10 cellular contexts compared by ENCODE assay signal in genomic region chr20:33909331-33909921, GRCh38.
DNase-seq lines count a peak whose midpoint lies in the region; ATAC-seq and TF ChIP-seq lines count a peak whose summit lies in the region.
"Had no signal": no experiment of that assay in that cellular context is flagged by ENCODE, and none has a peak within 500 bp of the region (broad histone marks: within the 10 kb centered on the region; RNA-seq: fewer than 3 reads in every experiment).

No MANE protein-coding gene starts in this region.

- H3K4me3 Mint-ChIP-seq in activated T-helper 17 cell treated with anti-CD3 and anti-CD28 coated beads, Interleukin-2, amount 50 U/mL, for 72 hours = no peak overlapping the region

- DNase-seq in AG04450 (ENCODE audit: low read depth, low spot score) = peak; percentile 84
- peak; percentile 88 for DNase-seq in amniotic stem cell (lab: John Stamatoyannopoulos, UW)
- peak; percentile 77 for DNase-seq in kidney tubule cell (ENCODE audit: low spot score)
- no peak for DNase-seq in NCI-H524 (lab: John Stamatoyannopoulos, UW)
- DNase-seq in midbrain (lab: John Stamatoyannopoulos, UW) = no peak
- DNase-seq: NCI-H2171 had no signal

- H3K36me3 Mint-ChIP-seq in activated T-helper 17 cell treated with anti-CD3 and anti-CD28 coated beads, Interleukin-2, amount 50 U/mL, for 72 hours (ENCODE audit: low read depth) = no peaks in the 10 kb centered on the region

- TF ChIP-seq CTCF in AG04450 (IDR thresholded peaks at IDR 0.05; ENCODE audit: low read depth, low read length) = no peak

- H3K9me3 Mint-ChIP-seq in activated T-helper 17 cell treated with anti-CD3 and anti-CD28 coated beads, Interleukin-2, amount 50 U/mL, for 72 hours = no peaks in the 10 kb centered on the region
- H3K9me3 Mint-ChIP-seq: activated T-helper 2 cell treated with anti-CD3 and anti-CD28 coated beads, Interferon-gamma antibody, Interleukin-2, Interleukin-4, amounts not matched to agents 10 μg/mL and 5 μg/mL and 100 μg/mL, durations not matched to agents 14 hours and 24 hours and 36 hours had no signal

- peaks cover 12% of the 10 kb centered on the region for H3K27me3 Mint-ChIP-seq in activated T-helper 17 cell treated with anti-CD3 and anti-CD28 coated beads, Interleukin-2, amount 50 U/mL, for 72 hours

- H3K27me3 ChIP-seq in AG04450 (ENCODE audit: control insufficient read depth, insufficient read depth, low read length) = no peaks in the 10 kb centered on the region

- no peaks in the 10 kb centered on the region for H3K4me1 Mint-ChIP-seq in activated T-helper 17 cell treated with anti-CD3 and anti-CD28 coated beads, Interleukin-2, amount 50 U/mL, for 72 hours

- CTCF ChIA-PET in AG04450 (lab: Charles Lee) = no interaction called here

- H3K4me3 ChIP-seq in AG04450 (ENCODE audit: low read depth, low read length) = no peak overlapping the region

- TF ChIP-seq EP300 in Ishikawa (IDR thresholded peaks at IDR 0.05; ENCODE audit: borderline replicate concordance) = peak; percentile 52; the same call in 1 of the 2 replicates

- no peaks in the 10 kb centered on the region for H3K9me3 ChIP-seq in AG04450 (ENCODE audit: control insufficient read depth, insufficient read depth, low read length)

- no peak for ATAC-seq in activated T-helper 17 cell treated with anti-CD3 and anti-CD28 coated beads, Interleukin-2, amount 50 U/mL, for 72 hours (replicated peaks)
- no peak for ATAC-seq in GM18520 (IDR thresholded peaks at IDR 0.05; ENCODE audit: unreplicated experiment)

- POLR2A ChIA-PET in AG04450 (lab: Yijun Ruan, JAX) = interaction anchor here (0.6 kb wide), 1 partner anchor 15 kb away, joined by 4 read pairs; no protein-coding TSS in a partner anchor

- TF ChIP-seq RAD21 in Ishikawa (IDR thresholded peaks at IDR 0.05; ENCODE audit: low read depth) = no peak

- no peak overlapping the region for H3K27ac Mint-ChIP-seq in activated T-helper 17 cell treated with anti-CD3 and anti-CD28 coated beads, Interleukin-2, amount 50 U/mL, for 72 hours
- H3K27ac Mint-ChIP-seq: activated T-helper 2 cell treated with anti-CD3 and anti-CD28 coated beads, Interferon-gamma antibody, Interleukin-2, Interleukin-4, amounts not matched to agents 10 μg/mL and 5 μg/mL and 100 μg/mL, durations not matched to agents 14 hours and 24 hours and 36 hours had no signal

- peak overlapping the region; percentile 89 for H3K27ac ChIP-seq in AG04450 (ENCODE audit: low read depth, low read length)

TF ChIP-seq in Ishikawa, 13 proteins besides CTCF, POLR2A, EP300 and RAD21:
- TF ChIP-seq, protein P1, sequence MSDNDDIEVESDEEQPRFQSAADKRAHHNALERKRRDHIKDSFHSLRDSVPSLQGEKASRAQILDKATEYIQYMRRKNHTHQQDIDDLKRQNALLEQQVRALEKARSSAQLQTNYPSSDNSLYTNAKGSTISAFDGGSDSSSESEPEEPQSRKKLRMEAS (IDR thresholded peaks at IDR 0.05) = no peak
- no peak for TF ChIP-seq CREB1 (IDR thresholded peaks at IDR 0.05; ENCODE audit: low read depth)
- peak; percentile 96 for TF ChIP-seq CEBPB (IDR thresholded peaks at IDR 0.05)
- peak; percentile 54 for TF ChIP-seq NFIC (IDR thresholded peaks at IDR 0.05)
- no peak for TF ChIP-seq ZBTB7A (IDR thresholded peaks at IDR 0.05; ENCODE audit: low read depth)
- TF ChIP-seq FOXM1 (IDR thresholded peaks at IDR 0.05; ENCODE audit: borderline replicate concordance, low read depth) = peak; percentile 63; the same call in 1 of the 2 replicates
- TF ChIP-seq, protein P2, sequence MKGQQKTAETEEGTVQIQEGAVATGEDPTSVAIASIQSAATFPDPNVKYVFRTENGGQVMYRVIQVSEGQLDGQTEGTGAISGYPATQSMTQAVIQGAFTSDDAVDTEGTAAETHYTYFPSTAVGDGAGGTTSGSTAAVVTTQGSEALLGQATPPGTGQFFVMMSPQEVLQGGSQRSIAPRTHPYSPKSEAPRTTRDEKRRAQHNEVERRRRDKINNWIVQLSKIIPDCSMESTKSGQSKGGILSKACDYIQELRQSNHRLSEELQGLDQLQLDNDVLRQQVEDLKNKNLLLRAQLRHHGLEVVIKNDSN (IDR thresholded peaks at IDR 0.05) = no peak
- no peak for TF ChIP-seq REST (IDR thresholded peaks at IDR 0.05; ENCODE audit: low read depth)
- peak; percentile 87 for TF ChIP-seq YY1 (IDR thresholded peaks at IDR 0.05; ENCODE audit: low read depth)
- no peak for TF ChIP-seq EGR1 (IDR thresholded peaks at IDR 0.05)
- no peak for TF ChIP-seq TAF1 (IDR thresholded peaks at IDR 0.05; ENCODE audit: low read depth)
- peak; percentile 90 for TF ChIP-seq TEAD4 (IDR thresholded peaks at IDR 0.05)
- 0 out of 2 replicates have a peak, but pooled peaks have one; percentile 41 for TF ChIP-seq TCF12 (IDR thresholded peaks at IDR 0.05; ENCODE audit: low read depth)

Comparison
In these comparisons a context has a peak if more than half of its experiments do, and no peak if none do; other contexts are left out.
1. DNase-seq: peak in AG04450 (single experiment), amniotic stem cell (single experiment) and kidney tubule cell (single experiment); none in NCI-H524 (0 of 2) and midbrain (single experiment).